10 cellular contexts compared by ENCODE assay signal in genomic region chr6:35181933-35182612, GRCh38. TPM values are rescaled to one million over a fixed set of nuclear protein-coding genes. Genes with fewer than 3 reads are reported as not detected.
DNase-seq lines count a peak whose midpoint lies in the region; ATAC-seq and TF ChIP-seq lines count a peak whose summit lies in the region.
"Had no signal": no experiment of that assay in that cellular context is flagged by ENCODE, and none has a peak within 500 bp of the region (broad histone marks: within the 10 kb centered on the region; RNA-seq: fewer than 3 reads in every experiment).

No MANE protein-coding gene starts in this region.

- no peaks in the 10 kb centered on the region for H3K36me3 ChIP-seq in gastrocnemius medialis

- intact Hi-C loops in gastrocnemius medialis (cut with DNase I; ENCODE audit: low total_unique reads) = no loop called here

- H3K4me3 Mint-ChIP-seq in T-helper 17 cell = no peak overlapping the region
- H3K4me3 Mint-ChIP-seq in progenitor cell of endocrine pancreas (ENCODE audit: low read depth) = no peak overlapping the region
- H3K4me3 Mint-ChIP-seq: stimulated activated naive B cell treated with anti-CD40 and anti-IgM and Interleukin-4, amounts not matched to agents 10 μg/mL and 1 μg/mL and 100 μg/mL, for 72 hours had no signal

- peaks cover 0 to 11% of the 10 kb centered on the region in 2 donors for H3K4me1 ChIP-seq in gastrocnemius medialis

- TF ChIP-seq CTCF in foreskin fibroblast (IDR thresholded peaks at IDR 0.05; ENCODE audit: low read depth, low read length) (no peak), gastrocnemius medialis (IDR thresholded peaks at IDR 0.05 in 4 of 5, conservative IDR thresholded peaks at IDR 0.05 in 1 of 5) (no peak), progenitor cell of endocrine pancreas (IDR thresholded peaks at IDR 0.05; ENCODE audit: unreplicated experiment) (no peak)

- no peaks in the 10 kb centered on the region for H3K9me3 Mint-ChIP-seq in progenitor cell of endocrine pancreas (ENCODE audit: low read depth)

- H3K36me3 Mint-ChIP-seq in T-helper 17 cell (ENCODE audit: low read depth) (peaks cover 2% of the 10 kb centered on the region), progenitor cell of endocrine pancreas (ENCODE audit: insufficient read depth) (no peaks in the 10 kb centered on the region)
- H3K36me3 Mint-ChIP-seq: stimulated activated naive B cell treated with anti-CD40 and anti-IgM and Interleukin-4, amounts not matched to agents 10 μg/mL and 1 μg/mL and 100 μg/mL, for 72 hours had no signal

- in situ Hi-C loops in gastrocnemius medialis (cut with MboI; ENCODE audit: low sequenced_read_pairs in 4 of 4) = no loop called here

- TF ChIP-seq POLR2A in gastrocnemius medialis (IDR thresholded peaks at IDR 0.05) = no peak

- H3K4me3 ChIP-seq in foreskin fibroblast (ENCODE audit: low read depth in 1 of 2, low read length in 2 of 2) (no peak overlapping the region), gastrocnemius medialis (peak overlapping the region in 2 of 4 donors; percentile 29)

- H3K27me3 Mint-ChIP-seq in T-helper 17 cell = peaks cover 31% of the 10 kb centered on the region
- peaks cover 35% of the 10 kb centered on the region for H3K27me3 Mint-ChIP-seq in progenitor cell of endocrine pancreas

- H3K27me3 ChIP-seq in gastrocnemius medialis = peaks cover 0 to 7% (median 5%) of the 10 kb centered on the region in 3 donors

- H3K4me1 Mint-ChIP-seq in T-helper 17 cell (peaks cover 2% of the 10 kb centered on the region), progenitor cell of endocrine pancreas (ENCODE audit: low read depth) (peaks cover 10% of the 10 kb centered on the region)
- H3K4me1 Mint-ChIP-seq: stimulated activated naive B cell treated with anti-CD40 and anti-IgM and Interleukin-4, amounts not matched to agents 10 μg/mL and 1 μg/mL and 100 μg/mL, for 72 hours had no signal

- H3K27ac Mint-ChIP-seq in T-helper 17 cell (no peak overlapping the region), progenitor cell of endocrine pancreas (no peak overlapping the region)
- H3K27ac Mint-ChIP-seq: stimulated activated naive B cell treated with anti-CD40 and anti-IgM and Interleukin-4, amounts not matched to agents 10 μg/mL and 1 μg/mL and 100 μg/mL, for 72 hours had no signal

- DNase-seq in H4 (ENCODE audit: low spot score) (peak; percentile 60), RPMI8226 (peak; percentile 35), foreskin fibroblast (peak; percentile 86 to 92), gastrocnemius medialis (peak; percentile 37 to 69), T-helper 17 cell (no peak), middle frontal gyrus (ENCODE audit: extremely low spot score, low spot score) (no peak), progenitor cell of endocrine pancreas (ENCODE audit: low spot score, unreplicated experiment) (no peak)
- DNase-seq: stimulated activated naive B cell treated with anti-CD40 and anti-IgM and Interleukin-4, amounts not matched to agents 10 μg/mL and 1 μg/mL and 100 μg/mL, for 72 hours had no signal

- ATAC-seq in gastrocnemius medialis (peak; percentile 55 to 72), T-helper 17 cell (no peak), HG03139 (IDR thresholded peaks at IDR 0.05; ENCODE audit: unreplicated experiment) (no peak)
- ATAC-seq: stimulated activated naive B cell treated with anti-CD40 and anti-IgM and Interleukin-4, amounts not matched to agents 10 μg/mL and 1 μg/mL and 100 μg/mL, for 72 hours had no signal

- H3K9me3 ChIP-seq in gastrocnemius medialis (no peaks in the 10 kb centered on the region), T-helper 17 cell (ENCODE audit: control insufficient read depth, low read length, poor library complexity, severe bottlenecking) (no peaks in the 10 kb centered on the region)

- peak overlapping the region in 3 of 4 donors; percentile 36 to 57 (median 52) for H3K27ac ChIP-seq in gastrocnemius medialis

RNA-seq across cellular contexts. Expression of gene SCUBE3, which starts 31.7 kb away (rescaled TPM):
- 0.02 TPM in 1 of 2 replicates, not detected in the other for total RNA-seq in H4 (2014; rRNA removed; shearing (Covaris generic))
- total RNA-seq in gastrocnemius medialis (under 1 TPM in 2 of 4 donors, not detected in 2; 0.05 to 0.07 TPM), T-helper 17 cell (not detected), progenitor cell of endocrine pancreas (31.1 and 35.3 TPM in 2 replicates)
- total RNA-seq: T-helper 1 cell treated with Interleukin-12 subunit alpha and Interleukin-12 subunit beta and Interleukin-4 antibody, amounts not matched to agents 30 ng/mL and 1 ng/mL, for 36 hours had no signal

RNA-seq across cellular contexts. Expression of gene TCP11, which starts 40.9 kb away (rescaled TPM):
- total RNA-seq in H4 (2014; rRNA removed; shearing (Covaris generic)) = 0.14 TPM in 1 of 2 replicates, not detected in the other
- total RNA-seq in gastrocnemius medialis (under 1 TPM in 1 of 4 donors, not detected in 3; 0.41 TPM), T-helper 17 cell (not detected), progenitor cell of endocrine pancreas (not detected in 2 replicates)
- total RNA-seq: T-helper 1 cell treated with Interleukin-12 subunit alpha and Interleukin-12 subunit beta and Interleukin-4 antibody, amounts not matched to agents 30 ng/mL and 1 ng/mL, for 36 hours had no signal

Comparison
In these comparisons a context has a peak if more than half of its experiments do, and no peak if none do; other contexts are left out.
1. DNase-seq: peak in H4 (single experiment), RPMI8226 (single experiment), foreskin fibroblast (2 of 2) and gastrocnemius medialis (2 of 2); none in T-helper 17 cell (0 of 3), middle frontal gyrus (single experiment) and progenitor cell of endocrine pancreas (single experiment).
2. ATAC-seq: peak in gastrocnemius medialis (2 of 2); none in T-helper 17 cell (single experiment) and HG03139 (single experiment).
3. RNA of gene SCUBE3, which starts 31.7 kb away (total RNA-seq): 31.1 to 35.3 TPM in progenitor cell of endocrine pancreas; 0.05 to 0.07 TPM in gastrocnemius medialis, 0.02 TPM in H4 and not detected in T-helper 17 cell; every median in the first group is over 10 times any median in the second.